ENCODE assay signal across 29 cellular contexts in genomic region chrX:154595559-154595958, GRCh38. TPM values are rescaled to one million over a fixed set of nuclear protein-coding genes. Genes with fewer than 3 reads are reported as not detected.
DNase-seq lines count a peak whose midpoint lies in the region; ATAC-seq and TF ChIP-seq lines count a peak whose summit lies in the region.
"Had no signal": no experiment of that assay in that cellular context is flagged by ENCODE, and none has a peak within 500 bp of the region (broad histone marks: within the 10 kb centered on the region; RNA-seq: fewer than 3 reads in every experiment).

No MANE protein-coding gene starts in this region.

- no peak overlapping the region for H3K4me3 Mint-ChIP-seq in chondrocyte (ENCODE audit: unreplicated experiment)
- no peak overlapping the region for H3K4me3 Mint-ChIP-seq in nephron progenitor cell
- H3K4me3 Mint-ChIP-seq: CD8-positive, alpha-beta memory T cell; T-helper 1 cell treated with Interleukin-12 subunit alpha and Interleukin-12 subunit beta and Interleukin-4 antibody, amounts not matched to agents 30 μg/mL and 1 μg/mL, for 36 hours had no signal

- no peak overlapping the region for H4K8ac ChIP-seq in mesendoderm (ENCODE audit: low read depth, low read length)

- no peaks in the 10 kb centered on the region for H3K36me3 ChIP-seq in GM23248 (ENCODE audit: low read depth)
- H3K36me3 ChIP-seq in Panc1 (ENCODE audit: control insufficient read depth, insufficient read depth, low read length), result no peaks in the 10 kb centered on the region
- no peaks in the 10 kb centered on the region for H3K36me3 ChIP-seq in mesendoderm (ENCODE audit: control insufficient read depth, insufficient read depth, low read length)
- H3K36me3 ChIP-seq: BE2C, spleen, tibial artery had no signal

- H3K9ac ChIP-seq in GM23248 (0 out of 2 replicates have a peak overlapping the region, but pooled peaks have one; percentile 5), mesendoderm (ENCODE audit: low read length) (no peak overlapping the region)

- H3K4me1 Mint-ChIP-seq in chondrocyte (ENCODE audit: low read depth) (peaks cover 30% of the 10 kb centered on the region), nephron progenitor cell (no peaks in the 10 kb centered on the region)

- DNase-seq in GM23248 (no peak), Panc1 (ENCODE audit: low read depth, low spot score) (no peak), chondrocyte (ENCODE audit: low spot score) (no peak), mesendoderm (peak; percentile 2), sciatic nerve (ENCODE audit: low spot score) (no peak), nephron progenitor cell (no peak), NCI-H1092 treated with DMSO at 0.1 percent for 48 hours (lab: John Stamatoyannopoulos, UW) (no peak), NCI-H526 treated with DMSO at 0.1 percent for 48 hours (lab: John Stamatoyannopoulos, UW) (no peak)
- DNase-seq: ACHN; activated CD4-positive, alpha-beta T cell treated with anti-CD3 and anti-CD28 coated beads, Interleukin-2, amount 50 U/mL, for 4 hours; activated T-cell treated with anti-CD3 and anti-CD28 coated beads, Interleukin-2, amount 50 U/mL, for 48 hours; BE2C; CD8-positive, alpha-beta memory T cell; central memory CD4-positive, alpha-beta T cell; dorsolateral prefrontal cortex; hippocampal formation; Karpas-422; left colon; NCI-H446 treated with DMSO at 0.1 percent for 48 hours; posterior cingulate gyrus; right cardiac atrium; spleen; stimulated activated CD4-positive, alpha-beta T cell treated with anti-CD3 and anti-CD28 coated beads, Interleukin-2, amount 100 ng/mL, for 24 hours; tibial artery had no signal

- no peak overlapping the region for H2BK15ac ChIP-seq in mesendoderm (replicated peaks; ENCODE audit: low read depth)

- ATAC-seq in Panc1 (no peak), sciatic nerve (no peak)
- ATAC-seq: left colon, right cardiac atrium, Right ventricle myocardium inferior, SK-N-SH treated with all-trans-retinoic acid at 6 μM for 48 hours had no signal

- CTCF ChIA-PET in Panc1 (lab: Charles Lee), result no interaction called here

- no peaks in the 10 kb centered on the region for H3K27me3 Mint-ChIP-seq in chondrocyte (ENCODE audit: low read depth)
- H3K27me3 Mint-ChIP-seq in nephron progenitor cell (ENCODE audit: low read depth, poor library complexity), result peaks cover 7% of the 10 kb centered on the region

- H3F3A ChIP-seq in GM23248 (ENCODE audit: insufficient read depth), result peaks cover 9% of the 10 kb centered on the region; the same call in 1 of the 2 replicates

- no peak overlapping the region; the same call in 1 of the 2 replicates for H2AFZ ChIP-seq in GM23248

- H2AK5ac ChIP-seq in mesendoderm (ENCODE audit: low read length), result no peak overlapping the region

- in situ Hi-C loops in GM23248 (cut with MboI), result loop anchor here (25.0 kb wide), 1 partner anchor 242 kb away; the partner anchor contains the start of gene SMIM9
- in situ Hi-C loops in Panc1 (cut with HindIII; ENCODE audit: low pct_unique_long_range_greater_than_20kb, low sequenced_read_pairs), result no loop called here

- H3K27me3 ChIP-seq in GM23248 (replicated peaks; ENCODE audit: insufficient read depth) (no peaks in the 10 kb centered on the region), Panc1 (ENCODE audit: control insufficient read depth, insufficient read depth, low read length) (no peaks in the 10 kb centered on the region), mesendoderm (ENCODE audit: insufficient read depth, low read length, poor library complexity) (no peaks in the 10 kb centered on the region)
- H3K27me3 ChIP-seq: BE2C, spleen, tibial artery had no signal

- no TSS peak for BruUV-seq in Panc1 (replicated peaks; lab: Mats Ljungman, UMichigan)

- H3K79me2 ChIP-seq in GM23248 (ENCODE audit: insufficient read depth), result no peaks in the 10 kb centered on the region
- H3K79me2 ChIP-seq in mesendoderm (ENCODE audit: control insufficient read depth, insufficient read depth, low read length), result no peaks in the 10 kb centered on the region

- no peak overlapping the region for H3K56ac ChIP-seq in mesendoderm (ENCODE audit: low read length)

- POLR2A ChIA-PET in Panc1 (lab: Charles Lee), result no interaction called here

- H3K4me2 ChIP-seq in GM23248 (ENCODE audit: unreplicated experiment), result peak overlapping the region; percentile 12
- H3K4me2 ChIP-seq in mesendoderm (ENCODE audit: low read length), result no peak overlapping the region

- H4K20me1 ChIP-seq in GM23248 (ENCODE audit: insufficient read depth), result no peaks in the 10 kb centered on the region; the same call in 1 of the 2 replicates

- H3K4me3 ChIP-seq in GM23248 (no peak overlapping the region), Panc1 (ENCODE audit: low read depth in 2 of 2, low read length in 2 of 2) (no peak overlapping the region), mesendoderm (ENCODE audit: low read length) (no peak overlapping the region)
- H3K4me3 ChIP-seq: dorsolateral prefrontal cortex, spleen, tibial artery had no signal

- H4K5ac ChIP-seq in mesendoderm (ENCODE audit: low read length), result no peak overlapping the region

- H2BK120ac ChIP-seq in mesendoderm (ENCODE audit: low read depth, low read length), result no peak overlapping the region

- H3K27ac ChIP-seq in GM23248, result peak overlapping the region; percentile 52
- H3K27ac ChIP-seq in Panc1 (ENCODE audit: low read length), result peak overlapping the region; percentile 69
- H3K27ac ChIP-seq in mesendoderm (ENCODE audit: low read depth, low read length), result no peak overlapping the region
- H3K27ac ChIP-seq: dorsolateral prefrontal cortex, spleen, tibial artery had no signal

- no peak overlapping the region for H3K18ac ChIP-seq in mesendoderm (ENCODE audit: low read length)

- no peak overlapping the region for H3K4ac ChIP-seq in mesendoderm (ENCODE audit: low read depth, low read length)

- no peaks in the 10 kb centered on the region for H3K9me2 ChIP-seq in GM23248 (ENCODE audit: insufficient read depth)

- H3K23ac ChIP-seq in mesendoderm (ENCODE audit: low read length), result no peak overlapping the region

- H3K4me1 ChIP-seq in GM23248 (ENCODE audit: insufficient read depth) (peaks cover 16% of the 10 kb centered on the region), Panc1 (ENCODE audit: control insufficient read depth, insufficient read depth, low read length) (peaks cover 7% of the 10 kb centered on the region), mesendoderm (ENCODE audit: control insufficient read depth, low read depth, low read length) (no peaks in the 10 kb centered on the region)
- H3K4me1 ChIP-seq: BE2C, spleen, tibial artery had no signal

- no peak overlapping the region for H2BK5ac ChIP-seq in mesendoderm (ENCODE audit: low read length)

- H3K9me3 Mint-ChIP-seq in chondrocyte (ENCODE audit: low read depth), result peaks cover 33% of the 10 kb centered on the region
- H3K9me3 Mint-ChIP-seq in nephron progenitor cell, result peaks cover 80% of the 10 kb centered on the region
- H3K9me3 Mint-ChIP-seq: T-helper 1 cell treated with Interleukin-12 subunit alpha and Interleukin-12 subunit beta and Interleukin-4 antibody, amounts not matched to agents 30 μg/mL and 1 μg/mL, for 36 hours had no signal

- H3K79me1 ChIP-seq in mesendoderm (ENCODE audit: low read length), result no peaks in the 10 kb centered on the region

- intact Hi-C loops in Panc1 (cut with micrococcal nuclease; ENCODE audit: unreplicated experiment) (no loop called here), sciatic nerve (cut with DNase I) (no loop called here)

- H3K9me3 ChIP-seq in GM23248 (ENCODE audit: low read depth) (no peaks in the 10 kb centered on the region), Panc1 (ENCODE audit: control insufficient read depth, insufficient read depth, low read depth, low read length) (no peaks in the 10 kb centered on the region)
- H3K9me3 ChIP-seq: BE2C, tibial artery had no signal

- H3K27ac Mint-ChIP-seq in chondrocyte (ENCODE audit: unreplicated experiment) (peak overlapping the region; percentile 29), nephron progenitor cell (no peak overlapping the region)
- H3K27ac Mint-ChIP-seq: CD8-positive, alpha-beta memory T cell; T-helper 1 cell treated with Interleukin-12 subunit alpha and Interleukin-12 subunit beta and Interleukin-4 antibody, amounts not matched to agents 30 μg/mL and 1 μg/mL, for 36 hours had no signal

- H3K36me3 Mint-ChIP-seq in chondrocyte (ENCODE audit: low read depth) (no peaks in the 10 kb centered on the region), nephron progenitor cell (ENCODE audit: low read depth) (no peaks in the 10 kb centered on the region)
- H3K36me3 Mint-ChIP-seq: CD8-positive, alpha-beta memory T cell had no signal

- TF ChIP-seq CTCF in Panc1 (IDR thresholded peaks at IDR 0.05), result no peak
- TF ChIP-seq CTCF in chondrocyte (IDR thresholded peaks at IDR 0.05), result no peak
- no peak for TF ChIP-seq CTCF in nephron progenitor cell (IDR thresholded peaks at IDR 0.05)

RNA-seq across cellular contexts. Expression of gene CTAG1A, which starts 10.6 kb away (rescaled TPM):
- not detected in 2 replicates for total RNA-seq in GM23248 (2014; rRNA removed; shearing (Covaris generic))
- polyA plus RNA-seq in GM23248 (2016; fragmentation: Nextera tagmentation; extraction: Ambion mirVana), result not detected in 2 replicates
- not detected for total RNA-seq in Panc1 (2021; ENCODE audit: unreplicated experiment)
- not detected for polyA plus RNA-seq in Panc1 (2012; ENCODE audit: insufficient read length)
- total RNA-seq in chondrocyte, result not detected in 3 replicates
- polyA plus RNA-seq in mesendoderm (2013, experiment 1 of 2), result not detected
- not detected for polyA plus RNA-seq in mesendoderm (2013, experiment 2 of 2)
- total RNA-seq in sciatic nerve, result not detected
- total RNA-seq: CD8-positive, alpha-beta memory T cell; Daoy; fibroblast of lung; left colon; right cardiac atrium; Right ventricle myocardium inferior; spleen had no signal
- polyA plus RNA-seq: CD8-positive, alpha-beta memory T cell; fibroblast of lung; right cardiac atrium; spleen had no signal

RNA-seq across cellular contexts. Expression of gene CTAG1B, which starts 23.5 kb away (rescaled TPM):
- not detected in 2 replicates for total RNA-seq in GM23248 (2014; rRNA removed; shearing (Covaris generic))
- polyA plus RNA-seq in GM23248 (2016; fragmentation: Nextera tagmentation; extraction: Ambion mirVana), result not detected in 2 replicates
- not detected for total RNA-seq in Panc1 (2021; ENCODE audit: unreplicated experiment)
- not detected for polyA plus RNA-seq in Panc1 (2012; ENCODE audit: insufficient read length)
- total RNA-seq in chondrocyte, result not detected in 3 replicates
- polyA plus RNA-seq in mesendoderm (2013, experiment 1 of 2), result not detected
- not detected for polyA plus RNA-seq in mesendoderm (2013, experiment 2 of 2)
- total RNA-seq in sciatic nerve, result not detected
- total RNA-seq: CD8-positive, alpha-beta memory T cell; Daoy; fibroblast of lung; left colon; right cardiac atrium; Right ventricle myocardium inferior; spleen had no signal
- polyA plus RNA-seq: CD8-positive, alpha-beta memory T cell; fibroblast of lung; right cardiac atrium; spleen had no signal

RNA-seq across cellular contexts. Expression of gene IKBKG, which starts 48.1 kb away (rescaled TPM):
- total RNA-seq in GM23248 (2014; rRNA removed; shearing (Covaris generic)), result 18.0 and 25.9 TPM in 2 replicates
- polyA plus RNA-seq in GM23248 (2016; fragmentation: Nextera tagmentation; extraction: Ambion mirVana), result 26.2 and 29.5 TPM in 2 replicates
- total RNA-seq in Panc1 (2021; ENCODE audit: unreplicated experiment), result 76.3 TPM
- polyA plus RNA-seq in Panc1 (2012; ENCODE audit: insufficient read length), result 104 TPM
- 21.6 to 28.3 TPM (median 22.4 TPM) in 3 replicates for total RNA-seq in chondrocyte
- polyA plus RNA-seq in mesendoderm (2013, experiment 1 of 2), result 11.1 TPM
- polyA plus RNA-seq in mesendoderm (2013, experiment 2 of 2), result 11.7 TPM
- total RNA-seq in sciatic nerve, result 25.2 TPM

RNA-seq across cellular contexts. Expression of gene G6PD, which starts 48.9 kb away (rescaled TPM):
- 55.0 and 66.0 TPM in 2 replicates for total RNA-seq in GM23248 (2014; rRNA removed; shearing (Covaris generic))
- 42.5 and 44.3 TPM in 2 replicates for polyA plus RNA-seq in GM23248 (2016; fragmentation: Nextera tagmentation; extraction: Ambion mirVana)
- total RNA-seq in Panc1 (2021; ENCODE audit: unreplicated experiment), result 615 TPM
- polyA plus RNA-seq in Panc1 (2012; ENCODE audit: insufficient read length), result 973 TPM
- 63.9 to 165 TPM (median 67.6 TPM) in 3 replicates for total RNA-seq in chondrocyte
- 47.0 TPM for polyA plus RNA-seq in mesendoderm (2013, experiment 1 of 2)
- polyA plus RNA-seq in mesendoderm (2013, experiment 2 of 2), result 49.5 TPM
- 50.4 TPM for total RNA-seq in sciatic nerve

RNA-seq across cellular contexts. Expression of gene CTAG2, which starts 57.8 kb away (rescaled TPM):
- total RNA-seq in GM23248 (2014; rRNA removed; shearing (Covaris generic)), result not detected in 2 replicates
- not detected in 2 replicates for polyA plus RNA-seq in GM23248 (2016; fragmentation: Nextera tagmentation; extraction: Ambion mirVana)
- not detected for total RNA-seq in Panc1 (2021; ENCODE audit: unreplicated experiment)
- polyA plus RNA-seq in Panc1 (2012; ENCODE audit: insufficient read length), result not detected
- total RNA-seq in chondrocyte, result not detected in 3 replicates
- not detected for polyA plus RNA-seq in mesendoderm (2013, experiment 1 of 2)
- not detected for polyA plus RNA-seq in mesendoderm (2013, experiment 2 of 2)
- total RNA-seq in sciatic nerve, result not detected
- total RNA-seq: fibroblast of lung, left colon, right cardiac atrium, Right ventricle myocardium inferior had no signal
- polyA plus RNA-seq: CD8-positive, alpha-beta memory T cell; fibroblast of lung; right cardiac atrium had no signal
